ENCODE assay signal across 12 cellular contexts in genomic region chr15:48333553-48333952, GRCh38. TPM values are rescaled to one million over a fixed set of nuclear protein-coding genes. Genes with fewer than 3 reads are reported as not detected.
DNase-seq lines count a peak whose midpoint lies in the region; ATAC-seq and TF ChIP-seq lines count a peak whose summit lies in the region.
"Had no signal": no experiment of that assay in that cellular context is flagged by ENCODE, and none has a peak within 500 bp of the region (broad histone marks: within the 10 kb centered on the region; RNA-seq: fewer than 3 reads in every experiment).

No MANE protein-coding gene starts in this region.

- ATAC-seq in natural killer cell: no peak
- no peak for ATAC-seq in GM21528 (IDR thresholded peaks at IDR 0.05; ENCODE audit: low FRiP score, unreplicated experiment)
- ATAC-seq: pancreas, T-helper 17 cell had no signal

- peak overlapping the region; percentile 99 for H3K4me3 Mint-ChIP-seq in HFFc6
- H3K4me3 Mint-ChIP-seq in activated CD4-positive, alpha-beta memory T cell treated with anti-CD3 and anti-CD28 coated beads, Interleukin-2, amount 10 ng/mL, durations not matched to agents 7 days and 5 days: peak overlapping the region; percentile 92
- peak overlapping the region; percentile 50 for H3K4me3 Mint-ChIP-seq in natural killer cell

- no peaks in the 10 kb centered on the region for H3K9me3 Mint-ChIP-seq in HFFc6
- no peaks in the 10 kb centered on the region for H3K9me3 Mint-ChIP-seq in activated CD4-positive, alpha-beta memory T cell treated with anti-CD3 and anti-CD28 coated beads, Interleukin-2, amount 10 ng/mL, durations not matched to agents 7 days and 5 days
- no peaks in the 10 kb centered on the region for H3K9me3 Mint-ChIP-seq in natural killer cell

- peaks cover 48% of the 10 kb centered on the region for H3K4me1 Mint-ChIP-seq in HFFc6 (ENCODE audit: low read depth)
- peaks cover 61% of the 10 kb centered on the region for H3K4me1 Mint-ChIP-seq in activated CD4-positive, alpha-beta memory T cell treated with anti-CD3 and anti-CD28 coated beads, Interleukin-2, amount 10 ng/mL, durations not matched to agents 7 days and 5 days
- peaks cover 21 to 25% of the 10 kb centered on the region in 2 donors for H3K4me1 Mint-ChIP-seq in natural killer cell

- peak; percentile 16 for DNase-seq in NOMO-1 treated with DMSO at 0.1 percent for 48 hours (lab: John Stamatoyannopoulos, UW; ENCODE audit: unreplicated experiment)
- DNase-seq in NOMO-1 treated with dmso at 0.1 percent for 144 hours (lab: John Stamatoyannopoulos, UW; ENCODE audit: unreplicated experiment): no peak
- DNase-seq in HFFc6: no peak
- DNase-seq in activated CD4-positive, alpha-beta memory T cell treated with anti-CD3 and anti-CD28 coated beads, Interleukin-2, amount 10 ng/mL, durations not matched to agents 7 days and 5 days: no peak
- DNase-seq in natural killer cell: no peak
- no peak for DNase-seq in ecto neural progenitor cell (ENCODE audit: low spot score)
- DNase-seq in islet precursor cell: no peak
- DNase-seq: effector CD8-positive, alpha-beta T cell; NCI-H2029; pancreas; T-helper 17 cell had no signal

- TF ChIP-seq CTCF in HFFc6 (IDR thresholded peaks at IDR 0.05): no peak
- TF ChIP-seq CTCF in natural killer cell (IDR thresholded peaks at IDR 0.05): no peak

- peak overlapping the region; percentile 28; the same call in 1 of the 2 replicates for H3K27ac Mint-ChIP-seq in HFFc6
- peak overlapping the region; percentile 70 for H3K27ac Mint-ChIP-seq in activated CD4-positive, alpha-beta memory T cell treated with anti-CD3 and anti-CD28 coated beads, Interleukin-2, amount 10 ng/mL, durations not matched to agents 7 days and 5 days
- H3K27ac Mint-ChIP-seq in natural killer cell: no peak overlapping the region

- H3K27me3 Mint-ChIP-seq in HFFc6 (ENCODE audit: insufficient read depth) (peaks cover 1% of the 10 kb centered on the region; the same call in 1 of the 2 replicates), natural killer cell (ENCODE audit: low read depth in 2 of 2) (no peaks in the 10 kb centered on the region)
- H3K27me3 Mint-ChIP-seq in activated CD4-positive, alpha-beta memory T cell treated with anti-CD3 and anti-CD28 coated beads, Interleukin-2, amount 10 ng/mL, durations not matched to agents 7 days and 5 days: no peaks in the 10 kb centered on the region
- H3K27me3 Mint-ChIP-seq: T-helper 17 cell had no signal

- H3K36me3 Mint-ChIP-seq in HFFc6 (ENCODE audit: low read depth): peaks cover 5% of the 10 kb centered on the region; the same call in 1 of the 2 replicates
- peaks cover 42% of the 10 kb centered on the region for H3K36me3 Mint-ChIP-seq in activated CD4-positive, alpha-beta memory T cell treated with anti-CD3 and anti-CD28 coated beads, Interleukin-2, amount 10 ng/mL, durations not matched to agents 7 days and 5 days (ENCODE audit: low read depth)
- no peaks in the 10 kb centered on the region for H3K36me3 Mint-ChIP-seq in natural killer cell

- CTCF ChIA-PET in activated CD4-positive, alpha-beta memory T cell treated with anti-CD3 and anti-CD28 coated beads, Interleukin-2, amount 10 ng/mL, durations not matched to agents 7 days and 5 days (lab: Charles Lee): interaction anchor here (1.4 to 6.0 kb wide), 2 partner anchors 8 to 18 kb away, joined by 3 to 35 read pairs; no protein-coding TSS in a partner anchor

- POLR2A ChIA-PET in activated CD4-positive, alpha-beta memory T cell treated with anti-CD3 and anti-CD28 coated beads, Interleukin-2, amount 10 ng/mL, durations not matched to agents 7 days and 5 days (lab: Charles Lee): interaction anchor here (0.9 to 4.3 kb wide), 5 partner anchors 9 to 822 kb away, joined by 3 to 34 read pairs (median 5); partner anchors contain the start of genes CEP152 and COPS2

- intact Hi-C loops in natural killer cell (cut with micrococcal nuclease): no loop called here

RNA-seq across cellular contexts. Expression of gene DUT, which starts 2.3 kb away (rescaled TPM):
- total RNA-seq in HFFc6 (2021; fragmentation: NEBNext Ultra II Directional; extraction: Animal tissue kit (Norgen Biotek cat#: 25700)): 100 to 1,000 TPM in 5 of 6 experiments, 10 to 100 TPM in 1; 86.0 to 130 (median 114) TPM
- 100 to 1,000 TPM; 267 to 282 TPM for total RNA-seq in activated CD4-positive, alpha-beta memory T cell treated with anti-CD3 and anti-CD28 coated beads, Interleukin-2, amount 10 ng/mL, durations not matched to agents 7 days and 5 days
- total RNA-seq in natural killer cell: 10 to 100 TPM; 34.4 to 48.3 (median 44.8) TPM

Comparison
In these comparisons a context has a peak if more than half of its experiments do, and no peak if none do; other contexts are left out.
1. H3K27ac Mint-ChIP-seq: peak in HFFc6 (single experiment) and activated CD4-positive, alpha-beta memory T cell treated with anti-CD3 and anti-CD28 coated beads, Interleukin-2, amount 10 ng/mL, durations not matched to agents 7 days and 5 days (single experiment); none in natural killer cell (0 of 2).
2. Peak in every context shown above with its lines, with median percentiles within 50 percentile points of each other: H3K4me3 Mint-ChIP-seq.